In the genomic region with DNA sequence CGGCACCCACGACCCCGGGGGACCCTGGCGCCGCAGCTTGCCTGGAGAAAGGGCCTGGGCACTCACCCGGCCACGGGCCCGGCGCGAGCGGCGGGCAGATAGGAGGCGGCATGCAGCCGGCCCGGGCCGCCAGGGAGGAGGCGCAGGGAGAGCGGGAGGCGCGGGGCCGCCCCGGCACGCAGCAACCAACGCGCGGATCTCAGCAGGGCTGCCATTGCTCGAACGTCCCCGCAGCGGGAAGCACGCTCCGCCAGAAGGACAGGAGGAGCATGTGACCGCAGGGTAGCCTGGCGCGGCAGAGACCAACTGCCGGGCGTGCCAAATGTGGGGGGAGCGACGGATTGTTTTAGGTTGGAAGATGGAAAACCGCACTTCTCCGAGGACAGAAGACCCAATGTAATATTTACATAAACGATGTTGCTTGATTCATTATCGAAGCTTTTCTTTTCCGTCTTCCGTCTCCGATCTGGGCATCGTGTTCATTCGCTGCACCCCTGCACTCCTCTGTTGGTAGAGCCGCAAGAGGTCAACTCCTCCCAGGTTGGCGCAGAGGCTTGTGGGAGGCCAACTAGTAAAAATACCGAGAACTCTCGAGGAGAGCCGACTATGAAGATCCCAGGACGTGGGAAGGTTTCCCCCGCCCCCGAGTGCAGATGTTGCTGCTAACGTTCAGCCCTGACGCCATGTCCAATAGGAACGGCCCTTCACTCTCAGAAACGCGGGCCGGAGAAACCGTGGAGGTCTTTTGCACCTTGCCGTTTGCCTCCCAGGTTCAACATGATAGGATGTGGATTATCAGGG, we compare ENCODE assay signal across 1 cellular context.
TF ChIP-seq lines count a peak whose summit lies in the region.

A gene (minus strand): TSS at position 257 of the 801 bp plus-strand sequence. CDS start 42 bp downstream, at position 215.

TF ChIP-seq in HepG2, 621 proteins besides CTCF, POLR2A, EP300 and RAD21 (continued from another document and continues in another):
- TF ChIP-seq, protein P1, sequence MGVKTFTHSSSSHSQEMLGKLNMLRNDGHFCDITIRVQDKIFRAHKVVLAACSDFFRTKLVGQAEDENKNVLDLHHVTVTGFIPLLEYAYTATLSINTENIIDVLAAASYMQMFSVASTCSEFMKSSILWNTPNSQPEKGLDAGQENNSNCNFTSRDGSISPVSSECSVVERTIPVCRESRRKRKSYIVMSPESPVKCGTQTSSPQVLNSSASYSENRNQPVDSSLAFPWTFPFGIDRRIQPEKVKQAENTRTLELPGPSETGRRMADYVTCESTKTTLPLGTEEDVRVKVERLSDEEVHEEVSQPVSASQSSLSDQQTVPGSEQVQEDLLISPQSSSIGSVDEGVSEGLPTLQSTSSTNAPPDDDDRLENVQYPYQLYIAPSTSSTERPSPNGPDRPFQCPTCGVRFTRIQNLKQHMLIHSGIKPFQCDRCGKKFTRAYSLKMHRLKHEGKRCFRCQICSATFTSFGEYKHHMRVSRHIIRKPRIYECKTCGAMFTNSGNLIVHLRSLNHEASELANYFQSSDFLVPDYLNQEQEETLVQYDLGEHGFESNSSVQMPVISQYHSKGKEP (CRISPR knock-in tag; IDR thresholded peaks at IDR 0.05), result no peak
- TF ChIP-seq KDM1A (CRISPR knock-in tag; IDR thresholded peaks at IDR 0.05) (0 out of 2 replicates have a peak, but pooled peaks have one; percentile 10), GLI4 (CRISPR knock-in tag; IDR thresholded peaks at IDR 0.05; ENCODE audit: borderline replicate concordance) (0 out of 2 replicates have a peak, but pooled peaks have one; percentile 43), ZNF883 (CRISPR knock-in tag; IDR thresholded peaks at IDR 0.05; ENCODE audit: not compliant biosample characterization) (no peak), ZNF335 (CRISPR knock-in tag; IDR thresholded peaks at IDR 0.05) (no peak; the same call in none of the 2 replicates), POLR2AphosphoS5 (IDR thresholded peaks at IDR 0.05; ENCODE audit: low read depth, low read length) (peak; percentile 87), RFX3 (CRISPR knock-in tag; IDR thresholded peaks at IDR 0.05) (no peak), ZNF44 (CRISPR knock-in tag; IDR thresholded peaks at IDR 0.05) (peak; percentile 75; the same call in 1 of the 2 replicates), TMF1 (CRISPR knock-in tag; IDR thresholded peaks at IDR 0.05; ENCODE audit: low read depth) (no peak), ZBTB20 (CRISPR knock-in tag; IDR thresholded peaks at IDR 0.05; ENCODE audit: borderline replicate concordance, low read depth) (peak; percentile 75), ZNF674 (CRISPR knock-in tag; IDR thresholded peaks at IDR 0.05; ENCODE audit: low read depth) (peak; percentile 16; the same call in 1 of the 2 replicates), ZNF615 (CRISPR knock-in tag; IDR thresholded peaks at IDR 0.05; ENCODE audit: borderline replicate concordance) (no peak), ZNF354B (CRISPR knock-in tag; IDR thresholded peaks at IDR 0.05) (0 out of 2 replicates have a peak, but pooled peaks have one; percentile 68), POLR2AphosphoS2 (IDR thresholded peaks at IDR 0.05; ENCODE audit: low read depth, low read length) (peak; percentile 85; the same call in 1 of the 2 replicates), CBX1 (IDR thresholded peaks at IDR 0.05; ENCODE audit: low read depth) (no peak), ZNF24 (IDR thresholded peaks at IDR 0.05) (no peak), NFYB (CRISPR knock-in tag; IDR thresholded peaks at IDR 0.05) (peak; percentile 26; the same call in 1 of the 2 replicates), BORCS8-MEF2B (CRISPR knock-in tag; IDR thresholded peaks at IDR 0.05) (0 out of 2 replicates have a peak, but pooled peaks have one; percentile 34), TRIM24 (CRISPR knock-in tag; IDR thresholded peaks at IDR 0.05) (no peak), ZNF264 (CRISPR knock-in tag; IDR thresholded peaks at IDR 0.05) (peak; percentile 71; the same call in 1 of the 2 replicates), SP5 (CRISPR knock-in tag; IDR thresholded peaks at IDR 0.05; ENCODE audit: borderline replicate concordance, low read depth) (peak; percentile 95), ZNF790 (CRISPR knock-in tag; IDR thresholded peaks at IDR 0.05; ENCODE audit: borderline replicate concordance) (no peak), NR3C1 (CRISPR knock-in tag; IDR thresholded peaks at IDR 0.05) (no peak), RFX1 (IDR thresholded peaks at IDR 0.05) (no peak), PRPF4 (IDR thresholded peaks at IDR 0.05; ENCODE audit: low read depth, low read length, poor library complexity, severe bottlenecking) (peak; percentile 55), HNRNPK (IDR thresholded peaks at IDR 0.05; ENCODE audit: low read depth, low read length, poor library complexity, severe bottlenecking) (peak; percentile 34)
- TF ChIP-seq, protein P2, sequence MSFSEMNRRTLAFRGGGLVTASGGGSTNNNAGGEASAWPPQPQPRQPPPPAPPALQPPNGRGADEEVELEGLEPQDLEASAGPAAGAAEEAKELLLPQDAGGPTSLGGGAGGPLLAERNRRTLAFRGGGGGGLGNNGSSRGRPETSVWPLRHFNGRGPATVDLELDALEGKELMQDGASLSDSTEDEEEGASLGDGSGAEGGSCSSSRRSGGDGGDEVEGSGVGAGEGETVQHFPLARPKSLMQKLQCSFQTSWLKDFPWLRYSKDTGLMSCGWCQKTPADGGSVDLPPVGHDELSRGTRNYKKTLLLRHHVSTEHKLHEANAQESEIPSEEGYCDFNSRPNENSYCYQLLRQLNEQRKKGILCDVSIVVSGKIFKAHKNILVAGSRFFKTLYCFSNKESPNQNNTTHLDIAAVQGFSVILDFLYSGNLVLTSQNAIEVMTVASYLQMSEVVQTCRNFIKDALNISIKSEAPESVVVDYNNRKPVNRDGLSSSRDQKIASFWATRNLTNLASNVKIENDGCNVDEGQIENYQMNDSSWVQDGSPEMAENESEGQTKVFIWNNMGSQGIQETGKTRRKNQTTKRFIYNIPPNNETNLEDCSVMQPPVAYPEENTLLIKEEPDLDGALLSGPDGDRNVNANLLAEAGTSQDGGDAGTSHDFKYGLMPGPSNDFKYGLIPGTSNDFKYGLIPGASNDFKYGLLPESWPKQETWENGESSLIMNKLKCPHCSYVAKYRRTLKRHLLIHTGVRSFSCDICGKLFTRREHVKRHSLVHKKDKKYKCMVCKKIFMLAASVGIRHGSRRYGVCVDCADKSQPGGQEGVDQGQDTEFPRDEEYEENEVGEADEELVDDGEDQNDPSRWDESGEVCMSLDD (CRISPR knock-in tag; IDR thresholded peaks at IDR 0.05; ENCODE audit: borderline replicate concordance), result no peak
- TF ChIP-seq, protein P3, sequence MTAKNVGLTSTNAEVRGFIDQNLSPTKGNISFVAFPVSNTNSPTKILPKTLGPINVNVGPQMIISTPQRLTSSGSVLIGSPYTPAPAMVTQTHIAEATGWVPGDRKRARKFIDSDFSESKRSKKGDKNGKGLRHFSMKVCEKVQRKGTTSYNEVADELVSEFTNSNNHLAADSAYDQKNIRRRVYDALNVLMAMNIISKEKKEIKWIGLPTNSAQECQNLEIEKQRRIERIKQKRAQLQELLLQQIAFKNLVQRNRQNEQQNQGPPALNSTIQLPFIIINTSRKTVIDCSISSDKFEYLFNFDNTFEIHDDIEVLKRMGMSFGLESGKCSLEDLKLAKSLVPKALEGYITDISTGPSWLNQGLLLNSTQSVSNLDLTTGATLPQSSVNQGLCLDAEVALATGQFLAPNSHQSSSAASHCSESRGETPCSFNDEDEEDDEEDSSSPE (CRISPR knock-in tag; IDR thresholded peaks at IDR 0.05), result peak; percentile 39; the same call in 1 of the 2 replicates
- TF ChIP-seq, protein P4, sequence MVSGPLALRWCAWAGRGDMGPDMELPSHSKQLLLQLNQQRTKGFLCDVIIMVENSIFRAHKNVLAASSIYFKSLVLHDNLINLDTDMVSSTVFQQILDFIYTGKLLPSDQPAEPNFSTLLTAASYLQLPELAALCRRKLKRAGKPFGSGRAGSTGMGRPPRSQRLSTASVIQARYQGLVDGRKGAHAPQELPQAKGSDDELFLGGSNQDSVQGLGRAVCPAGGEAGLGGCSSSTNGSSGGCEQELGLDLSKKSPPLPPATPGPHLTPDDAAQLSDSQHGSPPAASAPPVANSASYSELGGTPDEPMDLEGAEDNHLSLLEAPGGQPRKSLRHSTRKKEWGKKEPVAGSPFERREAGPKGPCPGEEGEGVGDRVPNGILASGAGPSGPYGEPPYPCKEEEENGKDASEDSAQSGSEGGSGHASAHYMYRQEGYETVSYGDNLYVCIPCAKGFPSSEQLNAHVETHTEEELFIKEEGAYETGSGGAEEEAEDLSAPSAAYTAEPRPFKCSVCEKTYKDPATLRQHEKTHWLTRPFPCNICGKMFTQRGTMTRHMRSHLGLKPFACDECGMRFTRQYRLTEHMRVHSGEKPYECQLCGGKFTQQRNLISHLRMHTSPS (CRISPR knock-in tag; IDR thresholded peaks at IDR 0.05; ENCODE audit: low read depth), result no peak
- TF ChIP-seq, protein P5, sequence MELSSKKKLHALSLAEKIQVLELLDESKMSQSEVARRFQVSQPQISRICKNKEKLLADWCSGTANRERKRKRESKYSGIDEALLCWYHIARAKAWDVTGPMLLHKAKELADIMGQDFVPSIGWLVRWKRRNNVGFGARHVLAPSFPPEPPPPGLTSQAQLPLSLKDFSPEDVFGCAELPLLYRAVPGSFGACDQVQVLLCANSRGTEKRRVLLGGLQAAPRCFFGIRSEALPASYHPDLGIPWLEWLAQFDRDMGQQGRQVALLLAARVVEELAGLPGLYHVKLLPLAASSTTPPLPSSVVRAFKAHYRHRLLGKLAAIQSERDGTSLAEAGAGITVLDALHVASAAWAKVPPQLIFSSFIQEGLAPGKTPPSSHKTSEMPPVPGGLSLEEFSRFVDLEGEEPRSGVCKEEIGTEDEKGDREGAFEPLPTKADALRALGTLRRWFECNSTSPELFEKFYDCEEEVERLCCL (CRISPR knock-in tag; IDR thresholded peaks at IDR 0.05; ENCODE audit: borderline replicate concordance), result no peak
- TF ChIP-seq, protein P6, sequence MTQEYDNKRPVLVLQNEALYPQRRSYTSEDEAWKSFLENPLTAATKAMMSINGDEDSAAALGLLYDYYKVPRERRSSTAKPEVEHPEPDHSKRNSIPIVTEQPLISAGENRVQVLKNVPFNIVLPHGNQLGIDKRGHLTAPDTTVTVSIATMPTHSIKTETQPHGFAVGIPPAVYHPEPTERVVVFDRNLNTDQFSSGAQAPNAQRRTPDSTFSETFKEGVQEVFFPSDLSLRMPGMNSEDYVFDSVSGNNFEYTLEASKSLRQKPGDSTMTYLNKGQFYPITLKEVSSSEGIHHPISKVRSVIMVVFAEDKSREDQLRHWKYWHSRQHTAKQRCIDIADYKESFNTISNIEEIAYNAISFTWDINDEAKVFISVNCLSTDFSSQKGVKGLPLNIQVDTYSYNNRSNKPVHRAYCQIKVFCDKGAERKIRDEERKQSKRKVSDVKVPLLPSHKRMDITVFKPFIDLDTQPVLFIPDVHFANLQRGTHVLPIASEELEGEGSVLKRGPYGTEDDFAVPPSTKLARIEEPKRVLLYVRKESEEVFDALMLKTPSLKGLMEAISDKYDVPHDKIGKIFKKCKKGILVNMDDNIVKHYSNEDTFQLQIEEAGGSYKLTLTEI (CRISPR knock-in tag; conservative IDR thresholded peaks at IDR 0.05), result no peak
- TF ChIP-seq, protein P7, sequence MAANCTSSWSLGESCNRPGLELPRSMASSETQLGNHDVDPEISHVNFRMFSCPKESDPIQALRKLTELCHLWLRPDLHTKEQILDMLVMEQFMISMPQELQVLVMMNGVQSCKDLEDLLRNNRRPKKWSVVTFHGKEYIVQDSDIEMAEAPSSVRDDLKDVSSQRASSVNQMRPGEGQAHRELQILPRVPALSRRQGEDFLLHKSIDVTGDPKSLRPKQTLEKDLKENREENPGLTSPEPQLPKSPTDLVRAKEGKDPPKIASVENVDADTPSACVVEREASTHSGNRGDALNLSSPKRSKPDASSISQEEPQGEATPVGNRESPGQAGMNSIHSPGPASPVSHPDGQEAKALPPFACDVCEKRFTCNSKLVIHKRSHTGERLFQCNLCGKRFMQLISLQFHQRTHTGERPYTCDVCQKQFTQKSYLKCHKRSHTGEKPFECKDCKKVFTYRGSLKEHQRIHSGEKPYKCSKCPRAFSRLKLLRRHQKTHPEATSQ (CRISPR knock-in tag; IDR thresholded peaks at IDR 0.05; ENCODE audit: borderline replicate concordance), result no peak
- TF ChIP-seq, protein P8, sequence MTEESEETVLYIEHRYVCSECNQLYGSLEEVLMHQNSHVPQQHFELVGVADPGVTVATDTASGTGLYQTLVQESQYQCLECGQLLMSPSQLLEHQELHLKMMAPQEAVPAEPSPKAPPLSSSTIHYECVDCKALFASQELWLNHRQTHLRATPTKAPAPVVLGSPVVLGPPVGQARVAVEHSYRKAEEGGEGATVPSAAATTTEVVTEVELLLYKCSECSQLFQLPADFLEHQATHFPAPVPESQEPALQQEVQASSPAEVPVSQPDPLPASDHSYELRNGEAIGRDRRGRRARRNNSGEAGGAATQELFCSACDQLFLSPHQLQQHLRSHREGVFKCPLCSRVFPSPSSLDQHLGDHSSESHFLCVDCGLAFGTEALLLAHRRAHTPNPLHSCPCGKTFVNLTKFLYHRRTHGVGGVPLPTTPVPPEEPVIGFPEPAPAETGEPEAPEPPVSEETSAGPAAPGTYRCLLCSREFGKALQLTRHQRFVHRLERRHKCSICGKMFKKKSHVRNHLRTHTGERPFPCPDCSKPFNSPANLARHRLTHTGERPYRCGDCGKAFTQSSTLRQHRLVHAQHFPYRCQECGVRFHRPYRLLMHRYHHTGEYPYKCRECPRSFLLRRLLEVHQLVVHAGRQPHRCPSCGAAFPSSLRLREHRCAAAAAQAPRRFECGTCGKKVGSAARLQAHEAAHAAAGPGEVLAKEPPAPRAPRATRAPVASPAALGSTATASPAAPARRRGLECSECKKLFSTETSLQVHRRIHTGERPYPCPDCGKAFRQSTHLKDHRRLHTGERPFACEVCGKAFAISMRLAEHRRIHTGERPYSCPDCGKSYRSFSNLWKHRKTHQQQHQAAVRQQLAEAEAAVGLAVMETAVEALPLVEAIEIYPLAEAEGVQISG (CRISPR knock-in tag; IDR thresholded peaks at IDR 0.05), result peak; percentile 82
- TF ChIP-seq, protein P9, sequence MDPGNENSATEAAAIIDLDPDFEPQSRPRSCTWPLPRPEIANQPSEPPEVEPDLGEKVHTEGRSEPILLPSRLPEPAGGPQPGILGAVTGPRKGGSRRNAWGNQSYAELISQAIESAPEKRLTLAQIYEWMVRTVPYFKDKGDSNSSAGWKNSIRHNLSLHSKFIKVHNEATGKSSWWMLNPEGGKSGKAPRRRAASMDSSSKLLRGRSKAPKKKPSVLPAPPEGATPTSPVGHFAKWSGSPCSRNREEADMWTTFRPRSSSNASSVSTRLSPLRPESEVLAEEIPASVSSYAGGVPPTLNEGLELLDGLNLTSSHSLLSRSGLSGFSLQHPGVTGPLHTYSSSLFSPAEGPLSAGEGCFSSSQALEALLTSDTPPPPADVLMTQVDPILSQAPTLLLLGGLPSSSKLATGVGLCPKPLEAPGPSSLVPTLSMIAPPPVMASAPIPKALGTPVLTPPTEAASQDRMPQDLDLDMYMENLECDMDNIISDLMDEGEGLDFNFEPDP (CRISPR knock-in tag; conservative IDR thresholded peaks at IDR 0.05), result no peak
